1 cellular context compared by ENCODE assay signal in the genomic region with DNA sequence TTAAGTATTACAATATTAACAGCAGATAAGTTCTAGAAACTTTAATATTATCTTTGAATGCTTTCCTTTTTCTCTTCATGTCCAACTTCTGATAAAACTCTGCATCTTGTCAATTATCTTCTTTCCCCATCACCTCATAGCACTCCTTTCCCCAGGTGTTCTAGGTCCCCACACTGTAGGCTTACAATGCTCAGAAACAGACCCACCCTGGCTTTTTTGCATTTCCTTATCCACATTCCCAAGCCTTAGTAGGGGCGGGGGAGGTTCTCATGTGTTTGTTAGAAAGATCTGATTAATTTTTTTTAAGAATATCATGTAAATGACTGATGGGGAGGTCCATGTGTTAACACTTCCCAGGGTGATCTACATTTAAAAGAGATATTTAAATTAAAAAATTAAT.
TF ChIP-seq lines count a peak whose summit lies in the region.

No MANE protein-coding gene starts in this region.

TF ChIP-seq in GM23338, 12 proteins besides CTCF, POLR2A, EP300 and RAD21 (continued from another document):
- TF ChIP-seq, protein P1, sequence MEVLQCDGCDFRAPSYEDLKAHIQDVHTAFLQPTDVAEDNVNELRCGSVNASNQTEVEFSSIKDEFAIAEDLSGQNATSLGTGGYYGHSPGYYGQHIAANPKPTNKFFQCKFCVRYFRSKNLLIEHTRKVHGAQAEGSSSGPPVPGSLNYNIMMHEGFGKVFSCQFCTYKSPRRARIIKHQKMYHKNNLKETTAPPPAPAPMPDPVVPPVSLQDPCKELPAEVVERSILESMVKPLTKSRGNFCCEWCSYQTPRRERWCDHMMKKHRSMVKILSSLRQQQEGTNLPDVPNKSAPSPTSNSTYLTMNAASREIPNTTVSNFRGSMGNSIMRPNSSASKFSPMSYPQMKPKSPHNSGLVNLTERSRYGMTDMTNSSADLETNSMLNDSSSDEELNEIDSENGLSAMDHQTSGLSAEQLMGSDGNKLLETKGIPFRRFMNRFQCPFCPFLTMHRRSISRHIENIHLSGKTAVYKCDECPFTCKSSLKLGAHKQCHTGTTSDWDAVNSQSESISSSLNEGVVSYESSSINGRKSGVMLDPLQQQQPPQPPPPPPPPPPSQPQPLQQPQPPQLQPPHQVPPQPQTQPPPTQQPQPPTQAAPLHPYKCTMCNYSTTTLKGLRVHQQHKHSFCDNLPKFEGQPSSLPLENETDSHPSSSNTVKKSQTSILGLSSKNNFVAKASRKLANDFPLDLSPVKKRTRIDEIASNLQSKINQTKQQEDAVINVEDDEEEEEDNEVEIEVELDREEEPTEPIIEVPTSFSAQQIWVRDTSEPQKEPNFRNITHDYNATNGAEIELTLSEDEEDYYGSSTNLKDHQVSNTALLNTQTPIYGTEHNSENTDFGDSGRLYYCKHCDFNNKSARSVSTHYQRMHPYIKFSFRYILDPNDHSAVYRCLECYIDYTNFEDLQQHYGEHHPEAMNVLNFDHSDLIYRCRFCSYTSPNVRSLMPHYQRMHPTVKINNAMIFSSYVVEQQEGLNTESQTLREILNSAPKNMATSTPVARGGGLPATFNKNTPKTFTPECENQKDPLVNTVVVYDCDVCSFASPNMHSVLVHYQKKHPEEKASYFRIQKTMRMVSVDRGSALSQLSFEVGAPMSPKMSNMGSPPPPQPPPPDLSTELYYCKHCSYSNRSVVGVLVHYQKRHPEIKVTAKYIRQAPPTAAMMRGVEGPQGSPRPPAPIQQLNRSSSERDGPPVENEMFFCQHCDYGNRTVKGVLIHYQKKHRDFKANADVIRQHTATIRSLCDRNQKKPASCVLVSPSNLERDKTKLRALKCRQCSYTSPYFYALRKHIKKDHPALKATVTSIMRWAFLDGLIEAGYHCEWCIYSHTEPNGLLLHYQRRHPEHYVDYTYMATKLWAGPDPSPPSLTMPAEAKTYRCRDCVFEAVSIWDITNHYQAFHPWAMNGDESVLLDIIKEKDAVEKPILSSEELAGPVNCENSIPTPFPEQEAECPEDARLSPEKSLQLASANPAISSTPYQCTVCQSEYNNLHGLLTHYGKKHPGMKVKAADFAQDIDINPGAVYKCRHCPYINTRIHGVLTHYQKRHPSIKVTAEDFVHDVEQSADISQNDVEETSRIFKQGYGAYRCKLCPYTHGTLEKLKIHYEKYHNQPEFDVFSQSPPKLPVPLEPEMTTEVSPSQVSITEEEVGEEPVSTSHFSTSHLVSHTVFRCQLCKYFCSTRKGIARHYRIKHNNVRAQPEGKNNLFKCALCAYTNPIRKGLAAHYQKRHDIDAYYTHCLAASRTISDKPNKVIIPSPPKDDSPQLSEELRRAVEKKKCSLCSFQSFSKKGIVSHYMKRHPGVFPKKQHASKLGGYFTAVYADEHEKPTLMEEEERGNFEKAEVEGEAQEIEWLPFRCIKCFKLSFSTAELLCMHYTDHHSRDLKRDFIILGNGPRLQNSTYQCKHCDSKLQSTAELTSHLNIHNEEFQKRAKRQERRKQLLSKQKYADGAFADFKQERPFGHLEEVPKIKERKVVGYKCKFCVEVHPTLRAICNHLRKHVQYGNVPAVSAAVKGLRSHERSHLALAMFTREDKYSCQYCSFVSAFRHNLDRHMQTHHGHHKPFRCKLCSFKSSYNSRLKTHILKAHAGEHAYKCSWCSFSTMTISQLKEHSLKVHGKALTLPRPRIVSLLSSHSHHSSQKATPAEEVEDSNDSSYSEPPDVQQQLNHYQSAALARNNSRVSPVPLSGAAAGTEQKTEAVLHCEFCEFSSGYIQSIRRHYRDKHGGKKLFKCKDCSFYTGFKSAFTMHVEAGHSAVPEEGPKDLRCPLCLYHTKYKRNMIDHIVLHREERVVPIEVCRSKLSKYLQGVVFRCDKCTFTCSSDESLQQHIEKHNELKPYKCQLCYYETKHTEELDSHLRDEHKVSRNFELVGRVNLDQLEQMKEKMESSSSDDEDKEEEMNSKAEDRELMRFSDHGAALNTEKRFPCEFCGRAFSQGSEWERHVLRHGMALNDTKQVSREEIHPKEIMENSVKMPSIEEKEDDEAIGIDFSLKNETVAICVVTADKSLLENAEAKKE (CRISPR knock-in tag; IDR thresholded peaks at IDR 0.05): no peak
- TF ChIP-seq, protein P2, sequence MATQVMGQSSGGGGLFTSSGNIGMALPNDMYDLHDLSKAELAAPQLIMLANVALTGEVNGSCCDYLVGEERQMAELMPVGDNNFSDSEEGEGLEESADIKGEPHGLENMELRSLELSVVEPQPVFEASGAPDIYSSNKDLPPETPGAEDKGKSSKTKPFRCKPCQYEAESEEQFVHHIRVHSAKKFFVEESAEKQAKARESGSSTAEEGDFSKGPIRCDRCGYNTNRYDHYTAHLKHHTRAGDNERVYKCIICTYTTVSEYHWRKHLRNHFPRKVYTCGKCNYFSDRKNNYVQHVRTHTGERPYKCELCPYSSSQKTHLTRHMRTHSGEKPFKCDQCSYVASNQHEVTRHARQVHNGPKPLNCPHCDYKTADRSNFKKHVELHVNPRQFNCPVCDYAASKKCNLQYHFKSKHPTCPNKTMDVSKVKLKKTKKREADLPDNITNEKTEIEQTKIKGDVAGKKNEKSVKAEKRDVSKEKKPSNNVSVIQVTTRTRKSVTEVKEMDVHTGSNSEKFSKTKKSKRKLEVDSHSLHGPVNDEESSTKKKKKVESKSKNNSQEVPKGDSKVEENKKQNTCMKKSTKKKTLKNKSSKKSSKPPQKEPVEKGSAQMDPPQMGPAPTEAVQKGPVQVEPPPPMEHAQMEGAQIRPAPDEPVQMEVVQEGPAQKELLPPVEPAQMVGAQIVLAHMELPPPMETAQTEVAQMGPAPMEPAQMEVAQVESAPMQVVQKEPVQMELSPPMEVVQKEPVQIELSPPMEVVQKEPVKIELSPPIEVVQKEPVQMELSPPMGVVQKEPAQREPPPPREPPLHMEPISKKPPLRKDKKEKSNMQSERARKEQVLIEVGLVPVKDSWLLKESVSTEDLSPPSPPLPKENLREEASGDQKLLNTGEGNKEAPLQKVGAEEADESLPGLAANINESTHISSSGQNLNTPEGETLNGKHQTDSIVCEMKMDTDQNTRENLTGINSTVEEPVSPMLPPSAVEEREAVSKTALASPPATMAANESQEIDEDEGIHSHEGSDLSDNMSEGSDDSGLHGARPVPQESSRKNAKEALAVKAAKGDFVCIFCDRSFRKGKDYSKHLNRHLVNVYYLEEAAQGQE (IDR thresholded peaks at IDR 0.05; ENCODE audit: unreplicated experiment): no peak
- TF ChIP-seq POLR2AphosphoS5 (IDR thresholded peaks at IDR 0.05; ENCODE audit: low read depth) (no peak), JUNB (IDR thresholded peaks at IDR 0.05; ENCODE audit: unreplicated experiment) (no peak), STAT1 (IDR thresholded peaks at IDR 0.05; ENCODE audit: unreplicated experiment) (no peak), ZNF114 (CRISPR knock-in tag; IDR thresholded peaks at IDR 0.05) (no peak), CREB1 (CRISPR knock-in tag; IDR thresholded peaks at IDR 0.05; ENCODE audit: low read depth) (no peak), ETS1 (IDR thresholded peaks at IDR 0.05) (no peak)
